ENCODE assay signal across 1 cellular context in genomic region chr6:45148278-45148677, GRCh38.
TF ChIP-seq lines count a peak whose summit lies in the region.

No MANE protein-coding gene starts in this region.

TF ChIP-seq in IMR-90, 13 proteins besides CTCF, POLR2A, EP300 and RAD21 (continued from another document):
- TF ChIP-seq RFX5 (IDR thresholded peaks at IDR 0.05; ENCODE audit: low read depth, low read length) (no peak), MXI1 (IDR thresholded peaks at IDR 0.05; ENCODE audit: borderline replicate concordance, low read depth, low read length) (no peak), BHLHE40 (IDR thresholded peaks at IDR 0.05; ENCODE audit: low read depth, low read length) (no peak), NFE2L2 (IDR thresholded peaks at IDR 0.05; ENCODE audit: low read depth, low read length) (no peak), RCOR1 (IDR thresholded peaks at IDR 0.05; ENCODE audit: insufficient replicate concordance, low read length) (no peak), CHD1 (IDR thresholded peaks at IDR 0.05; ENCODE audit: low read depth, low read length) (no peak), SMC3 (IDR thresholded peaks at IDR 0.05; ENCODE audit: low read depth, low read length) (no peak), ELK1 (IDR thresholded peaks at IDR 0.05; ENCODE audit: borderline replicate concordance, low read depth, low read length) (no peak), CEBPB (IDR thresholded peaks at IDR 0.05; ENCODE audit: low read depth, low read length) (no peak)
